Comparison of ENCODE assay signal across 8 cellular contexts in the genomic region with DNA sequence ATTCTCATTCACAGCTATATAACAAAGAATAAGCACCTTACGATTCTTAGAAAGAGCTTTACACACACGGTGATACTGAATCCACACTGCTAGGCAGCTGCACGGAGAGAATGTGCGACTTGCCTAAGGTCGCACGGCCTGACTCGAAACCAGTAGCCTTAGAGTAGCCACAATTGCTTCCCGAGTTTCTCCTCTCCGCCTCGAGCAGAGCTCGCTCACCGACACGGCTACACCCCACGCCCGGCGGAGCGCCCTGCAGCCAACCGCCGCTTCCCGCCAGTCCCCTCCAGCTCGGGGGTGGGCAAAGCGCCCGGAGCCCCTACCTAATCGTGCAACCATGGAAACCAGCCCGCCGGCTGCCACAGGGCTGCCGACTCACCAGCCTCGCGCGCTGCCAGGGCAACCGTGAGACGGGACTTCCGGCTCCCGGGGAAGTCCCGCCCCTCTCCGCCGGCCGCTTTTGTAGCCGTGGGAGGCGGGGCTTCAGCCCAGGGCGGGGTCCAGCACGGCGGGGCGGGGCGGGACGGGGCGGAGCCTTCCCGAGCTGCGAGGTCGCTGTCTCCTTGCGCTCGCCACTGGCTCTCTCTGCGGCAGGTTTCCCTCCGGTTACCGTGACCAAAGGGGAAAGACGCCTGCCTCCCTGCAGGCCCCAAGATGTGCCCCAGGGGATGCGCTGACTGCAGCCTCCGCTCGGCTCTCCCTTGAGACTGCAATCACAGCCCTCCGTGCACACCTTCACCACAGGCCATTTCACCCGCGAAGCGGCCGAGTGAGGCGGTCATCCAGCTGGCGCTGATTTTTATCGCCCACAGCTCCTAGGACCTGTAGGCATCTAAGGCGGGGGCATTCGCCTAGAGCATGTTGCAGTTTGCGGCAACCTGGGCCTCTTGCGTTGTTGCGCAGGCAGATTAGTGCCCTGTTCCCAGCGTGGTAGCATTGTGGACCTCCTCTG. TPM values are rescaled to one million over a fixed set of nuclear protein-coding genes. Genes with fewer than 3 reads are reported as not detected.
A peak's percentile ranks its signal among the peaks of the same experiment; 100 is the strongest.
DNase-seq lines count a peak whose midpoint lies in the region; ATAC-seq and TF ChIP-seq lines count a peak whose summit lies in the region.

No MANE protein-coding gene starts in this region.

- H3K9me3 ChIP-seq in A673 (ENCODE audit: low read depth, low read length, poor library complexity, severe bottlenecking) (no peaks in the 10 kb centered on the region), spleen (no peaks in the 10 kb centered on the region)

- H3K27ac ChIP-seq in A673 (ENCODE audit: low read depth, low read length, poor library complexity, severe bottlenecking), result peak overlapping the region; percentile 75
- H3K27ac ChIP-seq in spleen, result peak overlapping the region; percentile 48 to 86 (median 78)

- intact Hi-C loops in A673 (cut with micrococcal nuclease; ENCODE audit: unreplicated experiment), result loop anchor here (5.0 kb wide), 2 partner anchors 114 to 309 kb away; a partner anchor contains a TSS
- intact Hi-C loops in spleen (cut with DNase I; ENCODE audit: low total_unique reads), result no loop called here

- CTCF ChIA-PET in A673 (lab: Charles Lee), result interaction anchor here (0.5 to 0.7 kb wide), 4 partner anchors 9 to 371 kb away, joined by 3 to 9 read pairs (median 8); no protein-coding TSS in a partner anchor

- POLR2A ChIA-PET in A673 (lab: Charles Lee; ENCODE audit: low non-redundant PET), result interaction anchor here (1.6 kb wide), 1 partner anchor 41 kb away, joined by 5 read pairs; a partner anchor contains a TSS

- WGBS in spleen, 5 donors, result 7 to 13% (median 8%) methylated on average over 25 to 73 of the region's 73 CpGs

- H3K4me3 ChIP-seq in A673 (ENCODE audit: low read depth, low read length, poor library complexity, severe bottlenecking), result peak overlapping the region; percentile 65
- H3K4me3 ChIP-seq in spleen, result peak overlapping the region; percentile 67 to 94 (median 84)

- DNase-seq in A673 (ENCODE audit: low spot score) (peak; percentile 99), NCI-H345 treated with DMSO at 0.1 percent for 48 hours (lab: John Stamatoyannopoulos, UW; ENCODE audit: unreplicated experiment) (peak; percentile 89), islet precursor cell (peak; percentile 98), spleen (peak; percentile 99)
- peak; percentile 86 for DNase-seq in activated CD4-positive, CD25-positive, alpha-beta regulatory T cell treated with anti-CD3 and anti-CD28 coated beads, Interleukin-2, amount 50 U/mL, for 16 hours (ENCODE audit: low read depth, low spot score)
- peak; percentile 91 for DNase-seq in central memory CD4-positive, alpha-beta T cell

- TF ChIP-seq CTCF in A673 (conservative IDR thresholded peaks at IDR 0.05; ENCODE audit: low read depth, low read length) (no peak), spleen (IDR thresholded peaks at IDR 0.05 in 8 of 11, conservative IDR thresholded peaks at IDR 0.05 in 3 of 11) (peak in 3 of 11 experiments; percentile 13 to 33 (median 14))

- peak; percentile 37 for ATAC-seq in GM18873 (IDR thresholded peaks at IDR 0.05; ENCODE audit: low FRiP score, unreplicated experiment)
- ATAC-seq in HG03280 (IDR thresholded peaks at IDR 0.05; ENCODE audit: unreplicated experiment), result peak; percentile 65

- TF ChIP-seq POLR2A in spleen (IDR thresholded peaks at IDR 0.05), result peak in 1 of 3 donors; percentile 20

- H3K36me3 ChIP-seq in A673 (ENCODE audit: insufficient read depth, low read length, poor library complexity, severe bottlenecking) (peaks cover 18% of the 10 kb centered on the region), spleen (peaks cover 0 to 27% (median 8%) of the 10 kb centered on the region in 6 donors)

- H3K27me3 ChIP-seq in A673 (replicated peaks; ENCODE audit: insufficient read depth, low read depth, low read length, poor library complexity) (no peaks in the 10 kb centered on the region), spleen (replicated peaks in 1 of 7) (no peaks in the 10 kb centered on the region)

- H3K4me1 ChIP-seq in A673 (ENCODE audit: insufficient read depth, low read length, poor library complexity, severe bottlenecking) (peaks cover 38% of the 10 kb centered on the region), spleen (peaks cover 34 to 79% (median 51%) of the 10 kb centered on the region in 6 donors)

- BruUV-seq in A673 (replicated peaks; lab: Mats Ljungman, UMichigan), result TSS peak; percentile 24

RNA-seq across cellular contexts. Expression of a gene that starts 1.1 kb away (rescaled TPM):
- total RNA-seq in A673 (2021) (123 and 132 TPM in 2 replicates), spleen (10 to 100 TPM; 25.6 to 66.0 (median 34.4) TPM)
- 10 to 100 TPM; 47.7 to 62.6 (median 47.8) TPM for polyA plus RNA-seq in spleen

RNA-seq across cellular contexts. Expression of a gene that starts 1.3 kb away (rescaled TPM):
- total RNA-seq in A673 (2021) (0.45 and 0.72 TPM in 2 replicates), spleen (not detected)
- polyA plus RNA-seq in spleen, result under 1 TPM in 2 of 3 donors, not detected in 1; 0.12 to 0.13 TPM

RNA-seq across cellular contexts. Expression of a gene that starts 16.8 kb away (rescaled TPM):
- total RNA-seq in A673 (2021) (0.37 and 0.52 TPM in 2 replicates), spleen (not detected)
- under 1 TPM; 0.04 to 0.48 (median 0.17) TPM for polyA plus RNA-seq in spleen

RNA-seq across cellular contexts. Expression of a gene that starts 21.1 kb away (rescaled TPM):
- 104 and 105 TPM in 2 replicates for total RNA-seq in A673 (2021)
- 10 to 100 TPM; 39.3 to 62.8 (median 48.5) TPM for total RNA-seq in spleen
- 10 to 100 TPM; 26.4 to 37.1 (median 29.3) TPM for polyA plus RNA-seq in spleen

RNA-seq across cellular contexts. Expression of a gene that starts 22.1 kb away (rescaled TPM):
- total RNA-seq in A673 (2021), result 66.5 and 66.8 TPM in 2 replicates
- total RNA-seq in spleen, result 10 to 100 TPM; 25.4 to 47.1 (median 30.5) TPM
- 10 to 100 TPM; 27.8 to 35.6 (median 33.4) TPM for polyA plus RNA-seq in spleen

Comparison
In these comparisons a context has a peak if more than half of its experiments do, and no peak if none do; other contexts are left out.
1. Peak in every context shown above with its lines: DNase-seq, ATAC-seq, H3K4me3 ChIP-seq and H3K27ac ChIP-seq.